Comparison of ENCODE assay signal across 2 cellular contexts in genomic region chr2:44477657-44478414, GRCh38.
TF ChIP-seq lines count a peak whose summit lies in the region.

No MANE protein-coding gene starts in this region.

TF ChIP-seq in HEK293, 187 proteins besides CTCF, POLR2A, EP300 and RAD21:
- TF ChIP-seq ZNF10 (tag by site-specific recombination; IDR thresholded peaks at IDR 0.05) (peak; percentile 45; the same call in 1 of the 2 replicates), ZNF426 (tag by site-specific recombination; IDR thresholded peaks at IDR 0.05) (no peak)

TF ChIP-seq in K562, 482 proteins besides CTCF, POLR2A, EP300 and RAD21:
- TF ChIP-seq C11orf30 (IDR thresholded peaks at IDR 0.05; ENCODE audit: low read depth) = peak; percentile 51; the same call in 1 of the 2 replicates
- TF ChIP-seq TFAP4 (CRISPR knock-in tag; IDR thresholded peaks at IDR 0.05; ENCODE audit: borderline replicate concordance) = no peak
- TF ChIP-seq, protein P1, sequence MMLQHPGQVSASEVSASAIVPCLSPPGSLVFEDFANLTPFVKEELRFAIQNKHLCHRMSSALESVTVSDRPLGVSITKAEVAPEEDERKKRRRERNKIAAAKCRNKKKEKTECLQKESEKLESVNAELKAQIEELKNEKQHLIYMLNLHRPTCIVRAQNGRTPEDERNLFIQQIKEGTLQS (IDR thresholded peaks at IDR 0.05) = no peak
- TF ChIP-seq, protein P1 (CRISPR knock-in tag; conservative IDR thresholded peaks at IDR 0.05) = no peak
- no peak for TF ChIP-seq YBX1 (IDR thresholded peaks at IDR 0.05)
- TF ChIP-seq MAFG (tag; conservative IDR thresholded peaks at IDR 0.05) = peak; percentile 28
- TF ChIP-seq, protein P2, sequence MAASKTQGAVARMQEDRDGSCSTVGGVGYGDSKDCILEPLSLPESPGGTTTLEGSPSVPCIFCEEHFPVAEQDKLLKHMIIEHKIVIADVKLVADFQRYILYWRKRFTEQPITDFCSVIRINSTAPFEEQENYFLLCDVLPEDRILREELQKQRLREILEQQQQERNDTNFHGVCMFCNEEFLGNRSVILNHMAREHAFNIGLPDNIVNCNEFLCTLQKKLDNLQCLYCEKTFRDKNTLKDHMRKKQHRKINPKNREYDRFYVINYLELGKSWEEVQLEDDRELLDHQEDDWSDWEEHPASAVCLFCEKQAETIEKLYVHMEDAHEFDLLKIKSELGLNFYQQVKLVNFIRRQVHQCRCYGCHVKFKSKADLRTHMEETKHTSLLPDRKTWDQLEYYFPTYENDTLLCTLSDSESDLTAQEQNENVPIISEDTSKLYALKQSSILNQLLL (CRISPR knock-in tag; IDR thresholded peaks at IDR 0.05; ENCODE audit: borderline replicate concordance) = no peak
- peak; percentile 81 for TF ChIP-seq ZNF316 (IDR thresholded peaks at IDR 0.05)
- TF ChIP-seq NR3C1 (CRISPR knock-in tag; IDR thresholded peaks at IDR 0.05) = no peak
- TF ChIP-seq PTBP1 (IDR thresholded peaks at IDR 0.05; ENCODE audit: low read depth, low read length) = no peak
TF ChIP-seq in K562: peak in this region for 3.
